11 cellular contexts compared by ENCODE assay signal in the genomic region with DNA sequence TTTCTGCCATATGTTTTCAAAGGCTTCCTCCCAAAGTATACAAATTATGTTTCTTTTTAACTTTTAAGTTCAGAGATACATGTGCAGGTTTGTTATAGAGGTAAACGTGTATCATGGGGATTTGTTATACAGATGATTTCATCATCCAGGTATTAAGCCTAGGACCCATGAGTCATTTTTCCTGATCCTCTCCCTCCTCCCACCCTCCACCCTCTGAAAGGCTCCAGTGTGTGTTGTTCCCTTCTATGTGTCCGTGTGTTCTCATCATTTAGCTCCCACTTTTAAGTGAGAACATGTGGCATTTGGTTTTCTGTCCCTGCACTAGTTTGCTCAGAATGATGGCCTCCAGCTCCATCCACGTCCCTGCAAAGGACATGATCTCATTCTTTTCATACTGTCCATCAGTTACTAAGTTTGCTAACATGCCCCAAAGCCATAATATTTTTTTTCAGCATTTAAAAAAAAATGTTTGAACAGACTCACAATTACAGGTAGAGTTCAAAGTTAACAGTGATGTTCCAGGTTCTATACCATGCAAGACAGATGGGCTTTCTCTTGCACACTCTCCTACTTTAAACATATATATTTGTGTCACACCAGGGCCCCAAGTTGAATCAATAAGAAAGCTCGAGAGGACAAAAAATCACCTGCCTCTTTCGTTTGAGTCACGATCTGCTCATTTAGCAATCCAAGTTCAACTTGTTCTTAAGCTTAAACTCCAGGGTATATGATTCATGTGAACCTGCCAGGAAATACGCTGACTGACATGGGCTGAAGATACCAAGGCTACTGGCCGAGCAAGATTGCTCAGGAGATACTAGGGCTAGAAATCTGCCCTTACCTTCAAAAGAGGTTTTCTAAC.
DNase-seq lines count a peak whose midpoint lies in the region; ATAC-seq and TF ChIP-seq lines count a peak whose summit lies in the region.
"Had no signal": no experiment of that assay in that cellular context is flagged by ENCODE, and none has a peak within 500 bp of the region (broad histone marks: within the 10 kb centered on the region; RNA-seq: fewer than 3 reads in every experiment).

No MANE protein-coding gene starts in this region.

- peak overlapping the region; percentile 54 for H3K27ac Mint-ChIP-seq in activated CD4-positive, alpha-beta T cell treated with anti-CD3 and anti-CD28 coated beads, Interleukin-2, amount 10 ng/mL, durations not matched to agents 24 days and 14 days
- peak overlapping the region; percentile 93 for H3K27ac Mint-ChIP-seq in T-helper 2 cell treated with Interferon-gamma antibody and Interleukin-4, amounts not matched to agents 5 μg/mL and 100 μg/mL, for 36 hours
- H3K27ac Mint-ChIP-seq in stimulated activated naive B cell treated with anti-CD40 and anti-IgM and Interleukin-4, amounts not matched to agents 10 μg/mL and 1 μg/mL and 100 μg/mL, for 72 hours = peak overlapping the region; percentile 59

- no peak for ATAC-seq in stimulated activated naive B cell treated with anti-CD40 and anti-IgM and Interleukin-4, amounts not matched to agents 10 μg/mL and 1 μg/mL and 100 μg/mL, for 72 hours (replicated peaks)

- H3K36me3 Mint-ChIP-seq in activated CD4-positive, alpha-beta T cell treated with anti-CD3 and anti-CD28 coated beads, Interleukin-2, amount 10 ng/mL, durations not matched to agents 24 days and 14 days (ENCODE audit: low read depth) = peaks cover 1% of the 10 kb centered on the region
- peaks cover 4% of the 10 kb centered on the region for H3K36me3 Mint-ChIP-seq in T-helper 2 cell treated with Interferon-gamma antibody and Interleukin-4, amounts not matched to agents 5 μg/mL and 100 μg/mL, for 36 hours (ENCODE audit: low read depth)
- peaks cover 16 to 29% of the 10 kb centered on the region in 2 donors for H3K36me3 Mint-ChIP-seq in stimulated activated naive B cell treated with anti-CD40 and anti-IgM and Interleukin-4, amounts not matched to agents 10 μg/mL and 1 μg/mL and 100 μg/mL, for 72 hours

- no peak for DNase-seq in activated CD4-positive, alpha-beta T cell treated with anti-CD3 and anti-CD28 coated beads, Interleukin-2, amount 10 ng/mL, durations not matched to agents 24 days and 14 days
- no peak for DNase-seq in activated CD4-positive, alpha-beta T cell treated with anti-CD3 and anti-CD28 coated beads, Interleukin-2, amount 50 U/mL, for 1 hour
- peak; percentile 41 for DNase-seq in T-helper 2 cell treated with Interferon-gamma antibody and Interleukin-4, amounts not matched to agents 5 μg/mL and 100 μg/mL, for 36 hours (ENCODE audit: low spot score)
- DNase-seq in fibroblast of the aortic adventitia (ENCODE audit: low read depth) (peak; percentile 32), GM13977 (ENCODE audit: low spot score) (no peak), posterior vena cava (ENCODE audit: low spot score) (no peak), amygdala (lab: John Stamatoyannopoulos, UW) (no peak)
- no peak for DNase-seq in stimulated activated naive B cell treated with anti-CD40 and anti-IgM and Interleukin-4, amounts not matched to agents 10 μg/mL and 1 μg/mL and 100 μg/mL, for 72 hours
- DNase-seq: activated naive CD4-positive, alpha-beta T cell treated with anti-CD3 and anti-CD28 coated beads, Interleukin-2, amount 50 U/mL, for 16 hours; NCI-H1092 treated with DMSO at 0.1 percent for 48 hours; occipital lobe had no signal

- no peaks in the 10 kb centered on the region for H3K27me3 Mint-ChIP-seq in activated CD4-positive, alpha-beta T cell treated with anti-CD3 and anti-CD28 coated beads, Interleukin-2, amount 10 ng/mL, durations not matched to agents 24 days and 14 days
- H3K27me3 Mint-ChIP-seq in T-helper 2 cell treated with Interferon-gamma antibody and Interleukin-4, amounts not matched to agents 5 μg/mL and 100 μg/mL, for 36 hours (ENCODE audit: low read depth) = no peaks in the 10 kb centered on the region
- H3K27me3 Mint-ChIP-seq in stimulated activated naive B cell treated with anti-CD40 and anti-IgM and Interleukin-4, amounts not matched to agents 10 μg/mL and 1 μg/mL and 100 μg/mL, for 72 hours = no peaks in the 10 kb centered on the region

- H3K4me3 Mint-ChIP-seq in activated CD4-positive, alpha-beta T cell treated with anti-CD3 and anti-CD28 coated beads, Interleukin-2, amount 10 ng/mL, durations not matched to agents 24 days and 14 days = no peak overlapping the region
- H3K4me3 Mint-ChIP-seq in T-helper 2 cell treated with Interferon-gamma antibody and Interleukin-4, amounts not matched to agents 5 μg/mL and 100 μg/mL, for 36 hours = peak overlapping the region; percentile 71
- H3K4me3 Mint-ChIP-seq in stimulated activated naive B cell treated with anti-CD40 and anti-IgM and Interleukin-4, amounts not matched to agents 10 μg/mL and 1 μg/mL and 100 μg/mL, for 72 hours = no peak overlapping the region

- intact Hi-C loops in activated CD4-positive, alpha-beta T cell treated with anti-CD3 and anti-CD28 coated beads, Interleukin-2, amount 10 ng/mL, durations not matched to agents 24 days and 14 days (cut with micrococcal nuclease) = loop anchor here (2.0 to 5.0 kb wide), 2 partner anchors 181 to 198 kb away; a partner anchor contains a TSS
- intact Hi-C loops in posterior vena cava (cut with DNase I) = no loop called here

- no peak overlapping the region for H3K4me3 ChIP-seq in fibroblast of the aortic adventitia (ENCODE audit: low read depth, low read length)

- no peak for TF ChIP-seq CTCF in fibroblast of the aortic adventitia (IDR thresholded peaks at IDR 0.05; ENCODE audit: insufficient read depth, low read length)
- no peak for TF ChIP-seq CTCF in GM13977 (IDR thresholded peaks at IDR 0.05; ENCODE audit: extremely low read depth, insufficient read depth, missing control alignments)

- in situ Hi-C loops in GM13977 (cut with MboI; ENCODE audit: low pct_unique_long_range_greater_than_20kb, low sequenced_read_pairs, unreplicated experiment) = no loop called here

- no peaks in the 10 kb centered on the region for H3K9me3 Mint-ChIP-seq in activated CD4-positive, alpha-beta T cell treated with anti-CD3 and anti-CD28 coated beads, Interleukin-2, amount 10 ng/mL, durations not matched to agents 24 days and 14 days
- no peaks in the 10 kb centered on the region for H3K9me3 Mint-ChIP-seq in T-helper 2 cell treated with Interferon-gamma antibody and Interleukin-4, amounts not matched to agents 5 μg/mL and 100 μg/mL, for 36 hours
- no peaks in the 10 kb centered on the region for H3K9me3 Mint-ChIP-seq in stimulated activated naive B cell treated with anti-CD40 and anti-IgM and Interleukin-4, amounts not matched to agents 10 μg/mL and 1 μg/mL and 100 μg/mL, for 72 hours

- H3K4me1 Mint-ChIP-seq in activated CD4-positive, alpha-beta T cell treated with anti-CD3 and anti-CD28 coated beads, Interleukin-2, amount 10 ng/mL, durations not matched to agents 24 days and 14 days = peaks cover 25% of the 10 kb centered on the region
- H3K4me1 Mint-ChIP-seq in T-helper 2 cell treated with Interferon-gamma antibody and Interleukin-4, amounts not matched to agents 5 μg/mL and 100 μg/mL, for 36 hours (ENCODE audit: low read depth) = peaks cover 25% of the 10 kb centered on the region
- H3K4me1 Mint-ChIP-seq in stimulated activated naive B cell treated with anti-CD40 and anti-IgM and Interleukin-4, amounts not matched to agents 10 μg/mL and 1 μg/mL and 100 μg/mL, for 72 hours = peaks cover 4 to 10% of the 10 kb centered on the region in 2 donors

Comparison
In these comparisons a context has a peak if more than half of its experiments do, and no peak if none do; other contexts are left out.
1. DNase-seq: peak in T-helper 2 cell treated with Interferon-gamma antibody and Interleukin-4, amounts not matched to agents 5 μg/mL and 100 μg/mL, for 36 hours (single experiment) and fibroblast of the aortic adventitia (single experiment); none in activated CD4-positive, alpha-beta T cell treated with anti-CD3 and anti-CD28 coated beads, Interleukin-2, amount 10 ng/mL, durations not matched to agents 24 days and 14 days (single experiment), activated CD4-positive, alpha-beta T cell treated with anti-CD3 and anti-CD28 coated beads, Interleukin-2, amount 50 U/mL, for 1 hour (single experiment), stimulated activated naive B cell treated with anti-CD40 and anti-IgM and Interleukin-4, amounts not matched to agents 10 μg/mL and 1 μg/mL and 100 μg/mL, for 72 hours (single experiment), GM13977 (single experiment), posterior vena cava (single experiment) and amygdala (0 of 56).
2. Peak in every context shown above with its lines, with median percentiles within 50 percentile points of each other: H3K27ac Mint-ChIP-seq.